9 cellular contexts compared by ENCODE assay signal in the genomic region with DNA sequence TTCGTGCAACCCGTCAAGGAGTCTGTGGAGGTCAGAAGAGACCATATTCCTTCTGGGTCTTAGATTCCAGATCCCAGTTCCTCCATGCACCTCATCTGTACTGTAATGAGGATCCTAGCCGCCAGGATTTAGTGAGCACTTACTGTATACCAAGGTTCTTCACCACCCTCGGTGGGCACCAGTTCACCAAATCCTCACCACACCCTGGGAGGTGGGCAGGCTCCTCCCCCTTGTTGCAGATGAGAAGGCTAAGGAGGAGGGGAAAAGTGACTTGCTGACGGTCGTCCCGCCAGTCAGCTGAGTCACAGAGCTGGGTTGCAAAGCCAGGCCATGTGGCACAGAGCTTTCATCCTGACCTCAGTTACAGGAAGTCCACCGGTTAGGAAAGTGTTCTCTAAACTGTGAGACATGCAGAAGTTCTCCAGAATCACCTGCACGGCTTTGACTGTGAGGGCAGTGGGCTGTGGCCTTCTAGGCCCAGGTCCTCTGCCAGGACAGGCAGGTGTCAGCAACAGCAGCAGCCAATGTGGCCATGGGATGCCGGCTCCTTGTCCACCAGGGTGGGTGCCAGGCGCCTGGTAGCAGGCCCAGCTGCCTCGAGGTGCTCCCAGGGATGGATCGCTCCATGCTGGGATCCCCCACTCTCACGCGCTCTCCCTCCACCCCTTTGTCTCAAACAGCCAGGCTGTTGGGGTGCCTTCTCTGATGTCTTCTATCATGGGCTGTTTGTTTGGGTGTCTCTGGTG.
DNase-seq lines count a peak whose midpoint lies in the region; ATAC-seq and TF ChIP-seq lines count a peak whose summit lies in the region.
"Had no signal": no experiment of that assay in that cellular context is flagged by ENCODE, and none has a peak within 500 bp of the region (broad histone marks: within the 10 kb centered on the region; RNA-seq: fewer than 3 reads in every experiment).

No MANE protein-coding gene starts in this region.

- H3K4me1 Mint-ChIP-seq in WTC11: peaks cover 2% of the 10 kb centered on the region; the same call in 1 of the 2 replicates
- no peaks in the 10 kb centered on the region for H3K4me1 Mint-ChIP-seq in natural killer cell

- no peaks in the 10 kb centered on the region for H3K9me3 ChIP-seq in thyroid gland
- H3K9me3 ChIP-seq: body of pancreas had no signal

- 64 to 75% methylated on average over 13 to 15 of the region's 15 CpGs for WGBS in thyroid gland, 2 donors

- peaks cover 3% of the 10 kb centered on the region; the same call in 1 of the 2 replicates for H3K27me3 Mint-ChIP-seq in WTC11 (ENCODE audit: low read depth)
- H3K27me3 Mint-ChIP-seq in natural killer cell (ENCODE audit: low read depth in 2 of 2): no peaks in the 10 kb centered on the region

- H3K36me3 Mint-ChIP-seq in WTC11: no peaks in the 10 kb centered on the region
- no peaks in the 10 kb centered on the region for H3K36me3 Mint-ChIP-seq in natural killer cell

- DNase-seq in activated T-cell treated with anti-CD3 and anti-CD28 coated beads for 48 hours (ENCODE audit: low read depth) (peak; percentile 46), WTC11 (ENCODE audit: low spot score) (no peak), hepatic stellate cell (ENCODE audit: low spot score) (peak; percentile 90), thyroid gland (peak; percentile 64 to 68), natural killer cell (no peak), NCI-H524 (lab: John Stamatoyannopoulos, UW) (no peak), GM19240 (ENCODE audit: insufficient read length, low spot score) (no peak)
- DNase-seq in activated T-cell treated with anti-CD3 and anti-CD28 coated beads, Interleukin-2, amount 50 U/mL, for 1 hour: no peak

- H3K9me3 Mint-ChIP-seq in WTC11: no peaks in the 10 kb centered on the region
- no peaks in the 10 kb centered on the region for H3K9me3 Mint-ChIP-seq in natural killer cell

- H3K4me3 ChIP-seq in thyroid gland (replicated peaks in 1 of 3): no peak overlapping the region
- H3K4me3 ChIP-seq: body of pancreas had no signal

- H3K36me3 ChIP-seq in thyroid gland: no peaks in the 10 kb centered on the region

- CTCF ChIA-PET in WTC11 (lab: Charles Lee): interaction anchor here (0.7 to 1.5 kb wide), 4 partner anchors 43 to 89 kb away, joined by 3 to 7 read pairs (median 4); no protein-coding TSS in a partner anchor

- TF ChIP-seq CTCF in WTC11 (IDR thresholded peaks at IDR 0.05) (no peak), thyroid gland (IDR thresholded peaks at IDR 0.05) (no peak), natural killer cell (IDR thresholded peaks at IDR 0.05) (no peak)

- intact Hi-C loops in thyroid gland (cut with DNase I): no loop called here
- intact Hi-C loops in natural killer cell (cut with micrococcal nuclease): loop anchor here (5.0 kb wide), 1 partner anchor 345 kb away; no protein-coding TSS in a partner anchor

- peaks cover 37 to 63% of the 10 kb centered on the region in 2 donors for H3K4me1 ChIP-seq in thyroid gland

- H3K27ac ChIP-seq in thyroid gland: peak overlapping the region; percentile 38 to 41 (median 41)
- H3K27ac ChIP-seq: body of pancreas had no signal

- H3K27ac Mint-ChIP-seq in WTC11 (peak overlapping the region; percentile 36), natural killer cell (no peak overlapping the region)

- no peak for TF ChIP-seq POLR2A in thyroid gland (IDR thresholded peaks at IDR 0.05)

- no peak for ATAC-seq in WTC11
- no peak for ATAC-seq in natural killer cell
- ATAC-seq: body of pancreas had no signal

- no peaks in the 10 kb centered on the region for H3K27me3 ChIP-seq in thyroid gland
- H3K27me3 ChIP-seq: body of pancreas had no signal

- POLR2A ChIA-PET in WTC11 (lab: Charles Lee): no interaction called here

- H3K4me3 Mint-ChIP-seq in WTC11 (no peak overlapping the region), natural killer cell (no peak overlapping the region)

TF ChIP-seq in WTC11, 78 proteins besides CTCF, POLR2A, EP300 and RAD21:
- TF ChIP-seq ZNF263 (CRISPR knock-in tag; IDR thresholded peaks at IDR 0.05; ENCODE audit: low read depth) (no peak), EMX1 (CRISPR knock-in tag; IDR thresholded peaks at IDR 0.05) (no peak), NR2C2 (CRISPR knock-in tag; IDR thresholded peaks at IDR 0.05) (no peak), MXD4 (CRISPR knock-in tag; IDR thresholded peaks at IDR 0.05; ENCODE audit: borderline replicate concordance) (no peak), ZNF232 (CRISPR knock-in tag; IDR thresholded peaks at IDR 0.05) (no peak), ZNF317 (CRISPR knock-in tag; IDR thresholded peaks at IDR 0.05; ENCODE audit: borderline replicate concordance, low read depth) (no peak)
- TF ChIP-seq, protein P1, sequence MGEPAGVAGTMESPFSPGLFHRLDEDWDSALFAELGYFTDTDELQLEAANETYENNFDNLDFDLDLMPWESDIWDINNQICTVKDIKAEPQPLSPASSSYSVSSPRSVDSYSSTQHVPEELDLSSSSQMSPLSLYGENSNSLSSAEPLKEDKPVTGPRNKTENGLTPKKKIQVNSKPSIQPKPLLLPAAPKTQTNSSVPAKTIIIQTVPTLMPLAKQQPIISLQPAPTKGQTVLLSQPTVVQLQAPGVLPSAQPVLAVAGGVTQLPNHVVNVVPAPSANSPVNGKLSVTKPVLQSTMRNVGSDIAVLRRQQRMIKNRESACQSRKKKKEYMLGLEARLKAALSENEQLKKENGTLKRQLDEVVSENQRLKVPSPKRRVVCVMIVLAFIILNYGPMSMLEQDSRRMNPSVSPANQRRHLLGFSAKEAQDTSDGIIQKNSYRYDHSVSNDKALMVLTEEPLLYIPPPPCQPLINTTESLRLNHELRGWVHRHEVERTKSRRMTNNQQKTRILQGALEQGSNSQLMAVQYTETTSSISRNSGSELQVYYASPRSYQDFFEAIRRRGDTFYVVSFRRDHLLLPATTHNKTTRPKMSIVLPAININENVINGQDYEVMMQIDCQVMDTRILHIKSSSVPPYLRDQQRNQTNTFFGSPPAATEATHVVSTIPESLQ (CRISPR knock-in tag; IDR thresholded peaks at IDR 0.05): no peak
- TF ChIP-seq, protein P2, sequence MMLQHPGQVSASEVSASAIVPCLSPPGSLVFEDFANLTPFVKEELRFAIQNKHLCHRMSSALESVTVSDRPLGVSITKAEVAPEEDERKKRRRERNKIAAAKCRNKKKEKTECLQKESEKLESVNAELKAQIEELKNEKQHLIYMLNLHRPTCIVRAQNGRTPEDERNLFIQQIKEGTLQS (CRISPR knock-in tag; conservative IDR thresholded peaks at IDR 0.05): no peak

Comparison
In these comparisons a context has a peak if more than half of its experiments do, and no peak if none do; other contexts are left out.
1. DNase-seq: peak in activated T-cell treated with anti-CD3 and anti-CD28 coated beads for 48 hours (single experiment), hepatic stellate cell (single experiment) and thyroid gland (2 of 2); none in activated T-cell treated with anti-CD3 and anti-CD28 coated beads, Interleukin-2, amount 50 U/mL, for 1 hour (single experiment), WTC11 (single experiment), natural killer cell (single experiment), NCI-H524 (0 of 2) and GM19240 (single experiment).